Comparison of ENCODE assay signal across 23 cellular contexts in genomic region chr18:7360606-7361170, GRCh38.
"Had no signal": no experiment of that assay in that cellular context is flagged by ENCODE, and none has a peak within 500 bp of the region (broad histone marks: within the 10 kb centered on the region; RNA-seq: fewer than 3 reads in every experiment).

No MANE protein-coding gene starts in this region.

- H3K4me3 ChIP-seq: left lung, lower lobe of right lung, ovary, right atrium auricular region, right lobe of liver, skin epidermis, suprapubic skin, thoracic aorta, tibial nerve, vagina had no signal

- H3K27ac ChIP-seq: left lung, lower lobe of right lung, neutrophil, ovary, right atrium auricular region, right lobe of liver, suprapubic skin, thoracic aorta, tibial nerve, vagina had no signal

- DNase-seq: hippocampal formation; kidney glomerular epithelial cell; left colon; left lung; lower lobe of right lung; mammary epithelial cell; mesenchymal stem cell; naive thymus-derived CD8-positive, alpha-beta T cell; occipital lobe; ovary; right lobe of liver; stimulated activated CD4-positive, alpha-beta T cell treated with anti-CD3 and anti-CD28 coated beads, Interleukin-12 subunit alpha, Interleukin-12 subunit beta, amount 100 ng/mL, for 4 hours; stimulated activated CD4-positive, alpha-beta T cell treated with anti-CD3 and anti-CD28 coated beads, Interleukin-15, amount 100 ng/mL, for 24 hours; stimulated activated CD4-positive, alpha-beta T cell treated with anti-CD3 and anti-CD28 coated beads, Interleukin-2, amount 100 ng/mL, for 24 hours; stimulated activated CD4-positive, alpha-beta T cell treated with anti-CD3 and anti-CD28 coated beads, Interleukin-4, amount 100 ng/mL, for 1 hour; stimulated activated naive B cell treated with anti-CD40 and anti-IgM and Interleukin-4, amounts not matched to agents 10 μg/mL and 1 μg/mL and 100 μg/mL, for 72 hours had no signal

- H3K4me1 ChIP-seq: left lung, lower lobe of right lung, right lobe of liver, suprapubic skin, tibial nerve, vagina had no signal

- H3K36me3 ChIP-seq: left lung, lower lobe of right lung, neutrophil, ovary, right atrium auricular region, right lobe of liver, suprapubic skin, thoracic aorta, tibial nerve, vagina had no signal

- H3K9me3 ChIP-seq: left lung, lower lobe of right lung, neutrophil, ovary, right atrium auricular region, right lobe of liver, suprapubic skin, thoracic aorta, tibial nerve, vagina had no signal

- ATAC-seq: left colon; left lung; lower lobe of right lung; naive thymus-derived CD8-positive, alpha-beta T cell; right lobe of liver; stimulated activated naive B cell treated with anti-CD40 and anti-IgM and Interleukin-4, amounts not matched to agents 10 μg/mL and 1 μg/mL and 100 μg/mL, for 72 hours had no signal

- H3K27me3 ChIP-seq: left lung, ovary, right atrium auricular region, right lobe of liver, suprapubic skin, tibial nerve, vagina had no signal
